ENCODE assay signal across 1 cellular context in genomic region chr5:57777174-57777581, GRCh38.
TF ChIP-seq lines count a peak whose summit lies in the region.

No MANE protein-coding gene starts in this region.

TF ChIP-seq in IMR-90, 13 proteins besides CTCF, POLR2A, EP300 and RAD21:
- TF ChIP-seq MAZ (IDR thresholded peaks at IDR 0.05; ENCODE audit: borderline replicate concordance, low read depth, low read length) (no peak), RFX5 (IDR thresholded peaks at IDR 0.05; ENCODE audit: low read depth, low read length) (no peak), CHD1 (IDR thresholded peaks at IDR 0.05; ENCODE audit: low read depth, low read length) (no peak), NFE2L2 (IDR thresholded peaks at IDR 0.05; ENCODE audit: low read depth, low read length) (no peak), MAFK (IDR thresholded peaks at IDR 0.05; ENCODE audit: low read depth, low read length) (no peak), MXI1 (IDR thresholded peaks at IDR 0.05; ENCODE audit: borderline replicate concordance, low read depth, low read length) (no peak), BHLHE40 (IDR thresholded peaks at IDR 0.05; ENCODE audit: low read depth, low read length) (no peak), CEBPB (IDR thresholded peaks at IDR 0.05; ENCODE audit: low read depth, low read length) (no peak), RCOR1 (IDR thresholded peaks at IDR 0.05; ENCODE audit: insufficient replicate concordance, low read length) (no peak), SMC3 (IDR thresholded peaks at IDR 0.05; ENCODE audit: low read depth, low read length) (no peak), FOS (IDR thresholded peaks at IDR 0.05; ENCODE audit: low read depth, low read length) (no peak)
- TF ChIP-seq, protein P1, sequence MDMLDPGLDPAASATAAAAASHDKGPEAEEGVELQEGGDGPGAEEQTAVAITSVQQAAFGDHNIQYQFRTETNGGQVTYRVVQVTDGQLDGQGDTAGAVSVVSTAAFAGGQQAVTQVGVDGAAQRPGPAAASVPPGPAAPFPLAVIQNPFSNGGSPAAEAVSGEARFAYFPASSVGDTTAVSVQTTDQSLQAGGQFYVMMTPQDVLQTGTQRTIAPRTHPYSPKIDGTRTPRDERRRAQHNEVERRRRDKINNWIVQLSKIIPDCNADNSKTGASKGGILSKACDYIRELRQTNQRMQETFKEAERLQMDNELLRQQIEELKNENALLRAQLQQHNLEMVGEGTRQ (IDR thresholded peaks at IDR 0.05; ENCODE audit: low read depth, low read length) = no peak
- TF ChIP-seq, protein P2, sequence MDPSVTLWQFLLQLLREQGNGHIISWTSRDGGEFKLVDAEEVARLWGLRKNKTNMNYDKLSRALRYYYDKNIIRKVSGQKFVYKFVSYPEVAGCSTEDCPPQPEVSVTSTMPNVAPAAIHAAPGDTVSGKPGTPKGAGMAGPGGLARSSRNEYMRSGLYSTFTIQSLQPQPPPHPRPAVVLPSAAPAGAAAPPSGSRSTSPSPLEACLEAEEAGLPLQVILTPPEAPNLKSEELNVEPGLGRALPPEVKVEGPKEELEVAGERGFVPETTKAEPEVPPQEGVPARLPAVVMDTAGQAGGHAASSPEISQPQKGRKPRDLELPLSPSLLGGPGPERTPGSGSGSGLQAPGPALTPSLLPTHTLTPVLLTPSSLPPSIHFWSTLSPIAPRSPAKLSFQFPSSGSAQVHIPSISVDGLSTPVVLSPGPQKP (IDR thresholded peaks at IDR 0.05; ENCODE audit: borderline replicate concordance, low read depth, low read length) = no peak
